Comparison of ENCODE assay signal across 16 cellular contexts in genomic region chr10:3210251-3210650, GRCh38.
"Had no signal": no experiment of that assay in that cellular context is flagged by ENCODE, and none has a peak within 500 bp of the region (broad histone marks: within the 10 kb centered on the region; RNA-seq: fewer than 3 reads in every experiment).

No MANE protein-coding gene starts in this region.

- H3K9me3 ChIP-seq: heart right ventricle, mucosa of descending colon, neutrophil, right atrium auricular region, tibial artery, upper lobe of right lung, vagina had no signal

- H3K36me3 Mint-ChIP-seq: naive thymus-derived CD8-positive, alpha-beta T cell had no signal

- DNase-seq: effector memory CD4-positive, alpha-beta T cell; heart right ventricle; hypothalamus; mammary epithelial cell; mucosa of descending colon; naive thymus-derived CD8-positive, alpha-beta T cell; small intestine; stimulated activated CD4-positive, alpha-beta T cell treated with anti-CD3 and anti-CD28 coated beads, Interleukin-2, amount 100 ng/mL, for 48 hours; tibial artery; upper lobe of right lung had no signal

- H3K27ac ChIP-seq: heart right ventricle, neutrophil, right atrium auricular region, tibial artery, upper lobe of right lung, vagina had no signal

- H3K4me1 ChIP-seq: heart right ventricle, right atrium auricular region, tibial artery, upper lobe of right lung, vagina had no signal

- H3K36me3 ChIP-seq: heart right ventricle, neutrophil, right atrium auricular region, tibial artery, upper lobe of right lung, vagina had no signal

- H3K27ac Mint-ChIP-seq: stimulated activated naive CD8-positive, alpha-beta T cell treated with anti-CD3 and anti-CD28 coated beads, Interleukin-15, Interleukin-2, amounts not matched to agents 100 ng/mL and 50 ng/mL, for 24 hours had no signal

- H3K4me3 Mint-ChIP-seq: naive thymus-derived CD8-positive, alpha-beta T cell; stimulated activated naive CD8-positive, alpha-beta T cell treated with anti-CD3 and anti-CD28 coated beads, Interleukin-15, Interleukin-2, amounts not matched to agents 100 ng/mL and 50 ng/mL, for 24 hours had no signal

- ATAC-seq: esophagus mucosa; heart right ventricle; left lobe of liver; mucosa of descending colon; naive thymus-derived CD8-positive, alpha-beta T cell; upper lobe of right lung had no signal

- H3K4me3 ChIP-seq: heart right ventricle, mucosa of descending colon, right atrium auricular region, tibial artery, upper lobe of right lung, vagina had no signal

- H3K27me3 ChIP-seq: heart right ventricle, right atrium auricular region, tibial artery, upper lobe of right lung, vagina had no signal

- H3K9me3 Mint-ChIP-seq: naive thymus-derived CD8-positive, alpha-beta T cell; stimulated activated naive CD8-positive, alpha-beta T cell treated with anti-CD3 and anti-CD28 coated beads, Interleukin-15, Interleukin-2, amounts not matched to agents 100 ng/mL and 50 ng/mL, for 24 hours had no signal
